ENCODE assay signal across 9 cellular contexts in the genomic region with DNA sequence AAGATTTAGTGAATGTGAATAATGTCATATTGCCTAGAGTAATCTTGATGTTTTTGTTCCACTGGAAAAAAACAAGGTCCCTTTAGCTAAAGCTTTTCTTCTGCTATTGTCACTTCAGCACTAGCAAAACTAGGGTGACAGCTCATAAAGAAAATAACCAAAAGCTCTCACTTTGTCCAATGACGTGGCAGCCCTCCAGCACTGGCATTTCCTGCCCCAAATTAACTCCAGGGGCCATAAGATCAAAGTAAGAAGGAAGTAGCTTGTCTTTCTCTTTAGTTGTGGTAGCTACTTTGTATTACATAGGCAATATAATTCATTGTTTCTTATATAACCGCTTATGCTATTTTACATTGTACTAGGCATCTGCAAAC. TPM values are rescaled to one million over a fixed set of nuclear protein-coding genes. Genes with fewer than 3 reads are reported as not detected.
DNase-seq lines count a peak whose midpoint lies in the region; ATAC-seq and TF ChIP-seq lines count a peak whose summit lies in the region.
"Had no signal": no experiment of that assay in that cellular context is flagged by ENCODE, and none has a peak within 500 bp of the region (broad histone marks: within the 10 kb centered on the region; RNA-seq: fewer than 3 reads in every experiment).

No MANE protein-coding gene starts in this region.

- TF ChIP-seq CTCF in coronary artery (IDR thresholded peaks at IDR 0.05): no peak
- TF ChIP-seq CTCF in prostate gland (IDR thresholded peaks at IDR 0.05): no peak

- intact Hi-C loops in prostate gland (cut with DNase I): no loop called here

- H3K9me3 Mint-ChIP-seq in IgD-negative memory B cell: no peaks in the 10 kb centered on the region

- no peaks in the 10 kb centered on the region for H3K27me3 ChIP-seq in prostate gland (replicated peaks; ENCODE audit: insufficient read depth)

- DNase-seq in EH (ENCODE audit: low read depth) (peak; percentile 90), coronary artery (ENCODE audit: low spot score) (no peak), prostate gland (ENCODE audit: low spot score) (peak; percentile 12), DMS79 treated with DMSO at 0.1 percent for 48 hours (lab: John Stamatoyannopoulos, UW) (no peak), ureter (ENCODE audit: low spot score) (no peak)
- DNase-seq in activated CD4-positive, alpha-beta T cell treated with anti-CD3 and anti-CD28 coated beads for 24 hours (ENCODE audit: low read depth in 2 of 2): peak; percentile 27 to 50

- peak overlapping the region in 1 of 4 donors; percentile 78 for H3K4me3 Mint-ChIP-seq in IgD-negative memory B cell

- H3K4me1 ChIP-seq in prostate gland (replicated peaks): peaks cover 6% of the 10 kb centered on the region
- H3K4me1 ChIP-seq: parathyroid adenoma had no signal

- H3K36me3 ChIP-seq in prostate gland: no peaks in the 10 kb centered on the region

- TF ChIP-seq POLR2A in prostate gland (IDR thresholded peaks at IDR 0.05): no peak

- peak overlapping the region; percentile 54 to 76 for H3K27ac ChIP-seq in coronary artery
- peak overlapping the region in 1 of 2 donors; percentile 3 for H3K27ac ChIP-seq in prostate gland
- H3K27ac ChIP-seq: parathyroid adenoma had no signal

- peaks cover 13 to 19% (median 16%) of the 10 kb centered on the region in 3 donors for H3K4me1 Mint-ChIP-seq in IgD-negative memory B cell

- no peaks in the 10 kb centered on the region for H3K9me3 ChIP-seq in prostate gland

- peak; percentile 96 for ATAC-seq in GM21576 (IDR thresholded peaks at IDR 0.05; ENCODE audit: unreplicated experiment)

- no peaks in the 10 kb centered on the region for H3K27me3 Mint-ChIP-seq in IgD-negative memory B cell

- peak overlapping the region; percentile 12 for H3K4me3 ChIP-seq in coronary artery
- H3K4me3 ChIP-seq in prostate gland: no peak overlapping the region

- WGBS in prostate gland: 13% methylated on average over 2 of the region's 2 CpGs

- peaks cover 1% of the 10 kb centered on the region for H3K36me3 Mint-ChIP-seq in IgD-negative memory B cell

- H3K27ac Mint-ChIP-seq in IgD-negative memory B cell: peak overlapping the region; percentile 61 to 80 (median 74)

RNA-seq across cellular contexts. Expression of a gene that starts 47.3 kb away (rescaled TPM):
- polyA plus RNA-seq in IgD-negative memory B cell: 2.7 TPM
- total RNA-seq in prostate gland (10 to 100 TPM in 1 of 2 donors, under 1 TPM in 1; 0.32 to 41.5 TPM), ureter (1.2 TPM)

Comparison
In these comparisons a context has a peak if more than half of its experiments do, and no peak if none do; other contexts are left out.
1. DNase-seq: peak in EH (single experiment), activated CD4-positive, alpha-beta T cell treated with anti-CD3 and anti-CD28 coated beads for 24 hours (2 of 2) and prostate gland (single experiment); none in coronary artery (single experiment), DMS79 treated with DMSO at 0.1 percent for 48 hours (single experiment) and ureter (single experiment).